Comparison of ENCODE assay signal across 17 cellular contexts in the genomic region with DNA sequence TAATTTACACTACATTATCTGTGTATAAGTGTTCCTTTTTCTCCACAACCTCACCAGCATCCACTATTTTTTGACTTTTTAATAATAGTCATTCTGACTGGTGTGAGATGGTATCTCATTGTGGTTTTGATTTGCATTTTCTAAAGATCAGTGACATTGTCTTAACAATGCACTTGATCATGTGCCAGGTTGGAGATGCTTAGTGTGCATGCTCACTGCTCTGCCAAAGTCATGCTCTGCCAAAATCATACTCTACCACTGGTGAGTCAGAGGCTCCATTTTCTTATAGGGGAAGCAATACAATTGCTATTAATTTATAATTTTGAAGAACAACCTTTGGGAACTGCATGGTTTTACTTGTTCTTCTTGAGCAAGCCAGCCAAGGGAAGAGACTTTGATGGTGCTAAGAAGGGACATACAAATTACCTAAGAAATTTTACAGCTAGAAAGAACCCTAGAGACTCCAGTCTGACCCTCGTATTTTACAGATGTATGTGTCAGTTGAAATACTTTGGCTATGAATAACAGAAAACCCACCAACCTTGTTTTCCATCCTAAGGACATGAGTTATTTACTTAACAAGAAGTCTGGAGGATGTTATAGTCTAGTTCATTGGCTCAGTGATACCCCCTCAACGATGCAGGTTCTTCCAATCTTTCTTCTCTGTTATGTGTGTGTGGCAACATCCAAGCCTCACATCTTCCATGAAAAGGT.
A peak's percentile ranks its signal among the peaks of the same experiment; 100 is the strongest.
DNase-seq lines count a peak whose midpoint lies in the region; ATAC-seq, FAIRE-seq and TF ChIP-seq lines count a peak whose summit lies in the region.
"Had no signal": no experiment of that assay in that cellular context is flagged by ENCODE, and none has a peak within 500 bp of the region (broad histone marks: within the 10 kb centered on the region; RNA-seq: fewer than 3 reads in every experiment).

No MANE protein-coding gene starts in this region.

- no peak overlapping the region for H3K9ac ChIP-seq in neural progenitor cell

- H3K4me1 Mint-ChIP-seq in activated naive CD8-positive, alpha-beta T cell treated with anti-CD3 and anti-CD28 coated beads, Interleukin-2, amount 50 U/mL, for 24 hours: peaks cover 3% of the 10 kb centered on the region
- H3K4me1 Mint-ChIP-seq in activated naive CD8-positive, alpha-beta T cell treated with anti-CD3 and anti-CD28 coated beads for 36 hours: no peaks in the 10 kb centered on the region
- peaks cover 16% of the 10 kb centered on the region for H3K4me1 Mint-ChIP-seq in neural progenitor cell
- H3K4me1 Mint-ChIP-seq: nephron progenitor cell had no signal

- H3K9me3 ChIP-seq in heart right ventricle: no peaks in the 10 kb centered on the region
- no peaks in the 10 kb centered on the region for H3K9me3 ChIP-seq in neural progenitor cell (ENCODE audit: low read depth)
- H3K9me3 ChIP-seq: thyroid gland had no signal

- DNase-seq in activated naive CD8-positive, alpha-beta T cell treated with anti-CD3 and anti-CD28 coated beads, Interleukin-2, amount 50 U/mL, for 24 hours: no peak
- DNase-seq in activated naive CD8-positive, alpha-beta T cell treated with anti-CD3 and anti-CD28 coated beads for 36 hours: no peak
- DNase-seq in amniotic stem cell (lab: John Stamatoyannopoulos, UW) (peak; percentile 61), fibroblast of the aortic adventitia (ENCODE audit: low read depth) (peak; percentile 99), urothelium cell line (ENCODE audit: low spot score) (peak; percentile 39), heart right ventricle (no peak), neural progenitor cell (ENCODE audit: low spot score) (no peak)
- no peak for DNase-seq in activated CD4-positive, alpha-beta T cell treated with anti-CD3 and anti-CD28 coated beads for 1 hour
- DNase-seq: activated CD4-positive, alpha-beta T cell treated with anti-CD3 and anti-CD28 coated beads, Interleukin-2, amount 50 U/mL, for 4 hours; activated gamma-delta T cell; GOT3; nephron progenitor cell; thyroid gland had no signal

- H4K20me1 ChIP-seq in neural progenitor cell (ENCODE audit: low read depth): no peaks in the 10 kb centered on the region

- no peak for FAIRE-seq in urothelium cell line (lab: Jason Lieb, UNC)
- FAIRE-seq: A204.1 had no signal

- no peaks in the 10 kb centered on the region for H3K27me3 ChIP-seq in heart right ventricle
- no peaks in the 10 kb centered on the region for H3K27me3 ChIP-seq in neural progenitor cell
- H3K27me3 ChIP-seq: thyroid gland had no signal

- intact Hi-C loops in heart right ventricle (cut with DNase I): no loop called here

- no peak overlapping the region for H3K27ac ChIP-seq in heart right ventricle
- H3K27ac ChIP-seq in neural progenitor cell: no peak overlapping the region
- H3K27ac ChIP-seq: RWPE1, thyroid gland had no signal

- WGBS in heart right ventricle, 2 donors: 77% methylated on average over 2 of the region's 2 CpGs

- H3K4me1 ChIP-seq in heart right ventricle: no peaks in the 10 kb centered on the region
- H3K4me1 ChIP-seq in neural progenitor cell: peaks cover 25% of the 10 kb centered on the region
- H3K4me1 ChIP-seq: thyroid gland had no signal

- ATAC-seq in activated naive CD8-positive, alpha-beta T cell treated with anti-CD3 and anti-CD28 coated beads, Interleukin-2, amount 50 U/mL, for 24 hours: peak; percentile 49
- no peak for ATAC-seq in heart right ventricle
- ATAC-seq: left lobe of liver had no signal

- H3K36me3 ChIP-seq in heart right ventricle (no peaks in the 10 kb centered on the region), neural progenitor cell (no peaks in the 10 kb centered on the region)
- H3K36me3 ChIP-seq: thyroid gland had no signal

- H3K4me3 Mint-ChIP-seq in activated naive CD8-positive, alpha-beta T cell treated with anti-CD3 and anti-CD28 coated beads, Interleukin-2, amount 50 U/mL, for 24 hours: no peak overlapping the region
- H3K4me3 Mint-ChIP-seq in activated naive CD8-positive, alpha-beta T cell treated with anti-CD3 and anti-CD28 coated beads for 36 hours: no peak overlapping the region
- H3K4me3 Mint-ChIP-seq in neural progenitor cell: no peak overlapping the region
- H3K4me3 Mint-ChIP-seq: nephron progenitor cell had no signal

- H3K27me3 Mint-ChIP-seq in activated naive CD8-positive, alpha-beta T cell treated with anti-CD3 and anti-CD28 coated beads, Interleukin-2, amount 50 U/mL, for 24 hours: peaks cover 2% of the 10 kb centered on the region
- H3K27me3 Mint-ChIP-seq in activated naive CD8-positive, alpha-beta T cell treated with anti-CD3 and anti-CD28 coated beads for 36 hours: peaks cover 4% of the 10 kb centered on the region
- H3K27me3 Mint-ChIP-seq in neural progenitor cell (ENCODE audit: insufficient read depth, low read depth): no peaks in the 10 kb centered on the region

- TF ChIP-seq CTCF in fibroblast of the aortic adventitia (IDR thresholded peaks at IDR 0.05; ENCODE audit: insufficient read depth, low read length) (no peak), heart right ventricle (IDR thresholded peaks at IDR 0.05) (no peak), neural progenitor cell (IDR thresholded peaks at IDR 0.05) (no peak)

- no peak overlapping the region for H3K4me3 ChIP-seq in fibroblast of the aortic adventitia (ENCODE audit: low read depth, low read length)
- H3K4me3 ChIP-seq in heart right ventricle: no peak overlapping the region
- H3K4me3 ChIP-seq in neural progenitor cell: no peak overlapping the region
- H3K4me3 ChIP-seq: smooth muscle cell, thyroid gland had no signal

- H3K9me3 Mint-ChIP-seq in activated naive CD8-positive, alpha-beta T cell treated with anti-CD3 and anti-CD28 coated beads, Interleukin-2, amount 50 U/mL, for 24 hours: no peaks in the 10 kb centered on the region
- no peaks in the 10 kb centered on the region for H3K9me3 Mint-ChIP-seq in activated naive CD8-positive, alpha-beta T cell treated with anti-CD3 and anti-CD28 coated beads for 36 hours
- H3K9me3 Mint-ChIP-seq in neural progenitor cell: peaks cover 6% of the 10 kb centered on the region

- H3K36me3 Mint-ChIP-seq in activated naive CD8-positive, alpha-beta T cell treated with anti-CD3 and anti-CD28 coated beads, Interleukin-2, amount 50 U/mL, for 24 hours (ENCODE audit: low read depth): no peaks in the 10 kb centered on the region
- no peaks in the 10 kb centered on the region for H3K36me3 Mint-ChIP-seq in activated naive CD8-positive, alpha-beta T cell treated with anti-CD3 and anti-CD28 coated beads for 36 hours
- H3K36me3 Mint-ChIP-seq in neural progenitor cell: no peaks in the 10 kb centered on the region

- H3F3A ChIP-seq in neural progenitor cell (ENCODE audit: low read depth): peaks cover 7% of the 10 kb centered on the region

- no peak overlapping the region for H3K27ac Mint-ChIP-seq in activated naive CD8-positive, alpha-beta T cell treated with anti-CD3 and anti-CD28 coated beads, Interleukin-2, amount 50 U/mL, for 24 hours
- no peak overlapping the region for H3K27ac Mint-ChIP-seq in activated naive CD8-positive, alpha-beta T cell treated with anti-CD3 and anti-CD28 coated beads for 36 hours
- H3K27ac Mint-ChIP-seq in neural progenitor cell: no peak overlapping the region

- no peak overlapping the region for H2AFZ ChIP-seq in neural progenitor cell (replicated peaks)

- H3K79me2 ChIP-seq in neural progenitor cell (ENCODE audit: low read depth): no peaks in the 10 kb centered on the region

- H3K4me2 ChIP-seq in neural progenitor cell: no peak overlapping the region
- H3K4me2 ChIP-seq: smooth muscle cell had no signal

Comparison
In these comparisons a context has a peak if more than half of its experiments do, and no peak if none do; other contexts are left out.
1. DNase-seq: peak in amniotic stem cell (single experiment), fibroblast of the aortic adventitia (single experiment) and urothelium cell line (single experiment); none in activated naive CD8-positive, alpha-beta T cell treated with anti-CD3 and anti-CD28 coated beads, Interleukin-2, amount 50 U/mL, for 24 hours (single experiment), activated naive CD8-positive, alpha-beta T cell treated with anti-CD3 and anti-CD28 coated beads for 36 hours (single experiment), activated CD4-positive, alpha-beta T cell treated with anti-CD3 and anti-CD28 coated beads for 1 hour (single experiment), heart right ventricle (0 of 2) and neural progenitor cell (single experiment).